21 cellular contexts compared by ENCODE assay signal in genomic region chr7:122790132-122790531, GRCh38.
A peak's percentile ranks its signal among the peaks of the same experiment; 100 is the strongest.
DNase-seq lines count a peak whose midpoint lies in the region; ATAC-seq lines count a peak whose summit lies in the region.
"Had no signal": no experiment of that assay in that cellular context is flagged by ENCODE, and none has a peak within 500 bp of the region (broad histone marks: within the 10 kb centered on the region; RNA-seq: fewer than 3 reads in every experiment).

No MANE protein-coding gene starts in this region.

- H3K27me3 ChIP-seq in mesendoderm (ENCODE audit: insufficient read depth, low read length, poor library complexity) = no peaks in the 10 kb centered on the region
- no peaks in the 10 kb centered on the region for H3K27me3 ChIP-seq in right cardiac atrium (ENCODE audit: control insufficient read depth, insufficient read depth)
- H3K27me3 ChIP-seq: body of pancreas, esophagus muscularis mucosa, tibial artery had no signal

- no peaks in the 10 kb centered on the region for H3K9me3 ChIP-seq in right cardiac atrium (ENCODE audit: control insufficient read depth, low read length)
- H3K9me3 ChIP-seq: body of pancreas, esophagus muscularis mucosa, tibial artery had no signal

- H3K79me1 ChIP-seq in mesendoderm (ENCODE audit: low read length) = no peaks in the 10 kb centered on the region

- no peaks in the 10 kb centered on the region for H3K36me3 ChIP-seq in mesendoderm (ENCODE audit: control insufficient read depth, insufficient read depth, low read length)
- H3K36me3 ChIP-seq: tibial artery had no signal

- WGBS in mesendoderm (ENCODE audit: extremely low coverage, insufficient coverage, low lambda C conversion rate) = no CpG with 5 or more reads among the region's 3 CpGs
- WGBS in right cardiac atrium = 80% methylated on average over 3 of the region's 3 CpGs

- H3K9ac ChIP-seq in mesendoderm (ENCODE audit: low read length) = no peak overlapping the region

- no peak overlapping the region for H2BK5ac ChIP-seq in mesendoderm (ENCODE audit: low read length)

- H3K23ac ChIP-seq in mesendoderm (ENCODE audit: low read length) = no peak overlapping the region

- H2BK15ac ChIP-seq in mesendoderm (replicated peaks; ENCODE audit: low read depth) = no peak overlapping the region

- H2AK5ac ChIP-seq in mesendoderm (ENCODE audit: low read length) = no peak overlapping the region

- no peak overlapping the region for H3K27ac ChIP-seq in mesendoderm (ENCODE audit: low read depth, low read length)
- H3K27ac ChIP-seq in right cardiac atrium (ENCODE audit: low read length) = no peak overlapping the region
- H3K27ac ChIP-seq: body of pancreas, esophagus muscularis mucosa, tibial artery had no signal

- no peak overlapping the region for H3K4me2 ChIP-seq in mesendoderm (ENCODE audit: low read length)

- intact Hi-C loops in right cardiac atrium (cut with DNase I) = no loop called here

- H3K18ac ChIP-seq in mesendoderm (ENCODE audit: low read length) = no peak overlapping the region

- no peaks in the 10 kb centered on the region for H3K4me1 ChIP-seq in mesendoderm (ENCODE audit: control insufficient read depth, low read depth, low read length)
- peaks cover 2% of the 10 kb centered on the region for H3K4me1 ChIP-seq in right cardiac atrium (ENCODE audit: control insufficient read depth, insufficient read depth, low read length)
- H3K4me1 ChIP-seq: esophagus muscularis mucosa, tibial artery had no signal

- no peak overlapping the region for H4K5ac ChIP-seq in mesendoderm (ENCODE audit: low read length)

- H4K8ac ChIP-seq in mesendoderm (ENCODE audit: low read depth, low read length) = no peak overlapping the region

- no peak overlapping the region for H3K4ac ChIP-seq in mesendoderm (ENCODE audit: low read depth, low read length)

- no peak for ATAC-seq in right cardiac atrium
- ATAC-seq: activated naive CD8-positive, alpha-beta T cell treated with anti-CD3 and anti-CD28 coated beads, Interleukin-2, amount 50 U/mL, for 24 hours; body of pancreas; HCT116; stimulated activated naive CD8-positive, alpha-beta T cell treated with anti-CD3 and anti-CD28 coated beads, Interleukin-15, amount 100 ng/mL, for 72 hours had no signal

- H3K4me3 ChIP-seq in mesendoderm (ENCODE audit: low read length) (no peak overlapping the region), right cardiac atrium (ENCODE audit: low read length) (no peak overlapping the region)
- H3K4me3 ChIP-seq: body of pancreas, esophagus muscularis mucosa, tibial artery had no signal

- no peak overlapping the region for H2BK120ac ChIP-seq in mesendoderm (ENCODE audit: low read depth, low read length)

- DNase-seq in NCI-H1092 (lab: John Stamatoyannopoulos, UW) (peak; percentile 77), NCI-H1930 (lab: John Stamatoyannopoulos, UW) (peak; percentile 24 to 43), NCI-H510A (lab: John Stamatoyannopoulos, UW) (peak; percentile 13), mesendoderm (peak; percentile 19), MV-4-11 (lab: John Stamatoyannopoulos, UW) (no peak), DMS 273 treated with DMSO at 0.1 percent for 48 hours (lab: John Stamatoyannopoulos, UW) (no peak), right cardiac atrium (no peak)
- DNase-seq in activated CD4-positive, CD25-positive, alpha-beta regulatory T cell treated with anti-CD3 and anti-CD28 coated beads, Interleukin-2, amount 50 U/mL, for 72 hours = no peak
- DNase-seq: activated CD4-positive, alpha-beta T cell treated with anti-CD3 and anti-CD28 coated beads, Interleukin-2, amount 50 U/mL, for 4 hours; activated CD8-positive, alpha-beta memory T cell treated with anti-CD3 and anti-CD28 coated beads, Interleukin-2, amount 50 U/mL, for 48 hours; activated effector memory CD4-positive, alpha-beta T cell treated with anti-CD3 and anti-CD28 coated beads, Interleukin-2, amount 50 U/mL, for 16 hours; activated naive CD8-positive, alpha-beta T cell treated with anti-CD3 and anti-CD28 coated beads, Interleukin-2, amount 50 U/mL, for 24 hours; body of pancreas; CD4-positive, alpha-beta T cell; effector memory CD4-positive, alpha-beta T cell; GF-D8; Kasumi-1; stimulated activated naive CD8-positive, alpha-beta T cell treated with anti-CD3 and anti-CD28 coated beads, Interleukin-15, amount 100 ng/mL, for 72 hours; tibial artery had no signal

- no peak overlapping the region for H3K56ac ChIP-seq in mesendoderm (ENCODE audit: low read length)

- no peaks in the 10 kb centered on the region for H3K79me2 ChIP-seq in mesendoderm (ENCODE audit: control insufficient read depth, insufficient read depth, low read length)

Comparison
In these comparisons a context has a peak if more than half of its experiments do, and no peak if none do; other contexts are left out.
1. DNase-seq: peak in NCI-H1092 (single experiment), NCI-H1930 (2 of 2), NCI-H510A (single experiment) and mesendoderm (single experiment); none in MV-4-11 (single experiment), DMS 273 treated with DMSO at 0.1 percent for 48 hours (single experiment), activated CD4-positive, CD25-positive, alpha-beta regulatory T cell treated with anti-CD3 and anti-CD28 coated beads, Interleukin-2, amount 50 U/mL, for 72 hours (single experiment) and right cardiac atrium (0 of 3).